Comparison of ENCODE assay signal across 20 cellular contexts in genomic region chr4:173591760-173592159, GRCh38.
"Had no signal": no experiment of that assay in that cellular context is flagged by ENCODE, and none has a peak within 500 bp of the region (broad histone marks: within the 10 kb centered on the region; RNA-seq: fewer than 3 reads in every experiment).

No MANE protein-coding gene starts in this region.

- H3K27me3 ChIP-seq: breast epithelium, esophagus muscularis mucosa, foreskin keratinocyte, heart right ventricle, right lobe of liver, tibial artery, uterus had no signal

- H3K4me3 Mint-ChIP-seq: activated CD4-positive, alpha-beta memory T cell treated with anti-CD3 and anti-CD28 coated beads, Interleukin-2, amount 10 ng/mL, durations not matched to agents 7 days and 5 days; activated CD4-positive, alpha-beta T cell treated with anti-CD3 and anti-CD28 coated beads for 36 hours; activated naive CD8-positive, alpha-beta T cell treated with anti-CD3 and anti-CD28 coated beads, Interleukin-2, amount 10 ng/mL, durations not matched to agents 7 days and 5 days; activated T-cell treated with anti-CD3 and anti-CD28 coated beads, Interleukin-2, amount 50 U/mL, for 72 hours; immature natural killer cell; naive B cell; stimulated activated effector memory CD8-positive, alpha-beta T cell treated with anti-CD3 and anti-CD28 coated beads, Interleukin-12 subunit alpha, Interleukin-12 subunit beta, amount 100 ng/mL, for 72 hours; T-helper 2 cell treated with Interferon-gamma antibody and Interleukin-4, amounts not matched to agents 5 μg/mL and 100 μg/mL, for 36 hours had no signal

- ATAC-seq: activated CD4-positive, alpha-beta T cell treated with anti-CD3 and anti-CD28 coated beads for 36 hours; activated T-cell treated with anti-CD3 and anti-CD28 coated beads, Interleukin-2, amount 50 U/mL, for 72 hours; foreskin keratinocyte; heart right ventricle; right lobe of liver; stimulated activated effector memory CD8-positive, alpha-beta T cell treated with anti-CD3 and anti-CD28 coated beads, Interleukin-12 subunit alpha, Interleukin-12 subunit beta, amount 100 ng/mL, for 72 hours had no signal

- H3K36me3 Mint-ChIP-seq: activated naive CD8-positive, alpha-beta T cell treated with anti-CD3 and anti-CD28 coated beads, Interleukin-2, amount 10 ng/mL, durations not matched to agents 7 days and 5 days; immature natural killer cell; naive B cell; stimulated activated effector memory CD8-positive, alpha-beta T cell treated with anti-CD3 and anti-CD28 coated beads, Interleukin-12 subunit alpha, Interleukin-12 subunit beta, amount 100 ng/mL, for 72 hours had no signal

- H3K27me3 Mint-ChIP-seq: activated CD4-positive, alpha-beta memory T cell treated with anti-CD3 and anti-CD28 coated beads, Interleukin-2, amount 10 ng/mL, durations not matched to agents 7 days and 5 days; activated naive CD8-positive, alpha-beta T cell treated with anti-CD3 and anti-CD28 coated beads, Interleukin-2, amount 10 ng/mL, durations not matched to agents 7 days and 5 days; progenitor cell of endocrine pancreas had no signal

- H3K4me1 Mint-ChIP-seq: activated CD4-positive, alpha-beta memory T cell treated with anti-CD3 and anti-CD28 coated beads, Interleukin-2, amount 10 ng/mL, durations not matched to agents 7 days and 5 days; activated CD4-positive, alpha-beta T cell treated with anti-CD3 and anti-CD28 coated beads for 36 hours; activated naive CD8-positive, alpha-beta T cell treated with anti-CD3 and anti-CD28 coated beads, Interleukin-2, amount 10 ng/mL, durations not matched to agents 7 days and 5 days; immature natural killer cell; naive B cell; stimulated activated effector memory CD8-positive, alpha-beta T cell treated with anti-CD3 and anti-CD28 coated beads, Interleukin-12 subunit alpha, Interleukin-12 subunit beta, amount 100 ng/mL, for 72 hours had no signal

- H3K27ac Mint-ChIP-seq: activated CD4-positive, alpha-beta memory T cell treated with anti-CD3 and anti-CD28 coated beads, Interleukin-2, amount 10 ng/mL, durations not matched to agents 7 days and 5 days; activated CD4-positive, alpha-beta T cell treated with anti-CD3 and anti-CD28 coated beads for 36 hours; activated naive CD8-positive, alpha-beta T cell treated with anti-CD3 and anti-CD28 coated beads, Interleukin-2, amount 10 ng/mL, durations not matched to agents 7 days and 5 days; activated T-cell treated with anti-CD3 and anti-CD28 coated beads, Interleukin-2, amount 50 U/mL, for 72 hours; immature natural killer cell; naive B cell; progenitor cell of endocrine pancreas; stimulated activated effector memory CD8-positive, alpha-beta T cell treated with anti-CD3 and anti-CD28 coated beads, Interleukin-12 subunit alpha, Interleukin-12 subunit beta, amount 100 ng/mL, for 72 hours; T-helper 2 cell treated with Interferon-gamma antibody and Interleukin-4, amounts not matched to agents 5 μg/mL and 100 μg/mL, for 36 hours had no signal

- H3K9me3 Mint-ChIP-seq: activated CD4-positive, alpha-beta memory T cell treated with anti-CD3 and anti-CD28 coated beads, Interleukin-2, amount 10 ng/mL, durations not matched to agents 7 days and 5 days; activated naive CD8-positive, alpha-beta T cell treated with anti-CD3 and anti-CD28 coated beads, Interleukin-2, amount 10 ng/mL, durations not matched to agents 7 days and 5 days; activated T-cell treated with anti-CD3 and anti-CD28 coated beads, Interleukin-2, amount 50 U/mL, for 72 hours; stimulated activated effector memory CD8-positive, alpha-beta T cell treated with anti-CD3 and anti-CD28 coated beads, Interleukin-12 subunit alpha, Interleukin-12 subunit beta, amount 100 ng/mL, for 72 hours; T-helper 2 cell treated with Interferon-gamma antibody and Interleukin-4, amounts not matched to agents 5 μg/mL and 100 μg/mL, for 36 hours had no signal

- H3K27ac ChIP-seq: breast epithelium, esophagus muscularis mucosa, foreskin keratinocyte, neutrophil, right lobe of liver, uterus had no signal

- H3K36me3 ChIP-seq: breast epithelium, esophagus muscularis mucosa, heart right ventricle, neutrophil, right lobe of liver, tibial artery, uterus had no signal

- H3K4me3 ChIP-seq: breast epithelium, esophagus muscularis mucosa, heart right ventricle, lung, right lobe of liver, tibial artery, uterus had no signal

- H3K4me1 ChIP-seq: breast epithelium, foreskin keratinocyte, right lobe of liver had no signal

- DNase-seq: activated CD4-positive, alpha-beta memory T cell treated with anti-CD3 and anti-CD28 coated beads, Interleukin-2, amount 10 ng/mL, durations not matched to agents 7 days and 5 days; activated CD4-positive, alpha-beta T cell treated with anti-CD3 and anti-CD28 coated beads for 36 hours; activated CD8-positive, alpha-beta memory T cell treated with anti-CD3 and anti-CD28 coated beads, Interleukin-2, amount 50 U/mL, for 4 hours; activated naive CD8-positive, alpha-beta T cell treated with anti-CD3 and anti-CD28 coated beads, Interleukin-2, amount 10 ng/mL, durations not matched to agents 7 days and 5 days; activated T-cell treated with anti-CD3 and anti-CD28 coated beads, Interleukin-2, amount 50 U/mL, for 72 hours; aorta; foreskin keratinocyte; heart right ventricle; immature natural killer cell; naive B cell; right lobe of liver; tibial artery; uterus had no signal

- H3K9me3 ChIP-seq: breast epithelium, esophagus muscularis mucosa, heart right ventricle, neutrophil, right lobe of liver, tibial artery, uterus had no signal
